In genomic region chr22:19986410-19987341, GRCh38 we compare ENCODE assay signal across 8 cellular contexts. TPM values are rescaled to one million over a fixed set of nuclear protein-coding genes. Genes with fewer than 3 reads are reported as not detected.
DNase-seq lines count a peak whose midpoint lies in the region; ATAC-seq and TF ChIP-seq lines count a peak whose summit lies in the region.

No MANE protein-coding gene starts in this region.

- DNase-seq in AG04450 (ENCODE audit: low read depth, low spot score) (peak; percentile 21), GM19240 (ENCODE audit: insufficient read length, low spot score) (peak; percentile 96), NCI-H1930 (lab: John Stamatoyannopoulos, UW) (peak; percentile 39 to 74), islet precursor cell (peak; percentile 86)
- DNase-seq in activated CD4-positive, CD25-positive, alpha-beta regulatory T cell (lab: John Stamatoyannopoulos, UW), result peak; percentile 20 to 43 (median 39)
- peak; percentile 51 for DNase-seq in central memory CD4-positive, alpha-beta T cell
- DNase-seq in stimulated activated CD4-positive, alpha-beta T cell treated with anti-CD3 and anti-CD28 coated beads, Interleukin-12 subunit alpha, Interleukin-12 subunit beta, amount 100 ng/mL, for 4 hours, result peak; percentile 56

- TF ChIP-seq CTCF in AG04450 (IDR thresholded peaks at IDR 0.05; ENCODE audit: low read depth, low read length), result no peak

- ATAC-seq in HG02623 (IDR thresholded peaks at IDR 0.05; ENCODE audit: unreplicated experiment), result no peak

- peak overlapping the region; percentile 2 for H3K27ac ChIP-seq in AG04450 (ENCODE audit: low read depth, low read length)

- CTCF ChIA-PET in AG04450 (lab: Charles Lee), result interaction anchor here (0.6 to 1.4 kb wide), 4 partner anchors 17 to 29 kb away, joined by 3 to 5 read pairs (median 4); no protein-coding TSS in a partner anchor

- no peaks in the 10 kb centered on the region; the same call in 1 of the 2 replicates for H3K9me3 ChIP-seq in AG04450 (ENCODE audit: control insufficient read depth, insufficient read depth, low read length)

- H3K4me3 ChIP-seq in AG04450 (ENCODE audit: low read depth, low read length), result peak overlapping the region; percentile 76

- no peaks in the 10 kb centered on the region for H3K27me3 ChIP-seq in AG04450 (ENCODE audit: control insufficient read depth, insufficient read depth, low read length)

- POLR2A ChIA-PET in AG04450 (lab: Yijun Ruan, JAX), result interaction anchor here (0.6 to 1.5 kb wide), 5 partner anchors 11 to 34 kb away, joined by 3 to 9 read pairs (median 4); partner anchors contain the start of gene TANGO2

RNA-seq across cellular contexts. Expression of gene ARVCF, which starts 29.9 kb away (rescaled TPM):
- polyA plus RNA-seq in AG04450 (2011; rRNA removed), result 5.6 and 8.2 TPM in 2 replicates
- 6.6 and 12.0 TPM in 2 replicates for polyA minus RNA-seq in AG04450 (2011; rRNA and poly(A)+ RNA removed)

RNA-seq across cellular contexts. Expression of gene TANGO2, which starts 34.2 kb away (rescaled TPM):
- polyA plus RNA-seq in AG04450 (2011; rRNA removed), result 21.3 and 27.5 TPM in 2 replicates
- 35.8 and 44.2 TPM in 2 replicates for polyA minus RNA-seq in AG04450 (2011; rRNA and poly(A)+ RNA removed)

RNA-seq across cellular contexts. Expression of gene TXNRD2, which starts 45.1 kb away (rescaled TPM):
- polyA plus RNA-seq in AG04450 (2011; rRNA removed), result 13.3 and 15.8 TPM in 2 replicates
- 15.5 and 20.1 TPM in 2 replicates for polyA minus RNA-seq in AG04450 (2011; rRNA and poly(A)+ RNA removed)

RNA-seq across cellular contexts. Expression of gene COMT, which starts 45.1 kb away (rescaled TPM):
- 79.4 and 105 TPM in 2 replicates for polyA plus RNA-seq in AG04450 (2011; rRNA removed)
- polyA minus RNA-seq in AG04450 (2011; rRNA and poly(A)+ RNA removed), result 29.9 and 32.0 TPM in 2 replicates

Comparison
In these comparisons a context has a peak if more than half of its experiments do, and no peak if none do; other contexts are left out.
1. DNase-seq: peak in every context shown above with its lines; median percentile 96 in GM19240; 86 in islet precursor cell; 56 in NCI-H1930; 56 in stimulated activated CD4-positive, alpha-beta T cell treated with anti-CD3 and anti-CD28 coated beads, Interleukin-12 subunit alpha, Interleukin-12 subunit beta, amount 100 ng/mL, for 4 hours; 51 in central memory CD4-positive, alpha-beta T cell; 39 in activated CD4-positive, CD25-positive, alpha-beta regulatory T cell; 21 in AG04450.